8 cellular contexts compared by ENCODE assay signal in genomic region chr19:10654610-10655456, GRCh38. TPM values are rescaled to one million over a fixed set of nuclear protein-coding genes. Genes with fewer than 3 reads are reported as not detected.
DNase-seq lines count a peak whose midpoint lies in the region; ATAC-seq, FAIRE-seq and TF ChIP-seq lines count a peak whose summit lies in the region.

No MANE protein-coding gene starts in this region.

- peak overlapping the region; percentile 97 for H3K4me2 ChIP-seq in PC-9

- DNase-seq in PC-9 (peak in 1 of 2 experiments; percentile 36), head of caudate nucleus (peak in 28 of 42 donors; percentile 15 to 76 (median 50)), pancreas (peak; percentile 56 to 90 (median 72)), uterus (peak; percentile 60 to 61)
- DNase-seq in activated naive CD4-positive, alpha-beta T cell treated with Interleukin-2 at 50 U/mL for 16 hours = peak; percentile 68

- peak; percentile 27 for ATAC-seq in GM18505 (IDR thresholded peaks at IDR 0.05; ENCODE audit: unreplicated experiment)
- peak; percentile 13 for ATAC-seq in HG03442 (IDR thresholded peaks at IDR 0.05; ENCODE audit: unreplicated experiment)
- peak; percentile 2 to 36 (median 9) for ATAC-seq in pancreas

- H3K4me1 ChIP-seq in PC-9 (replicated peaks; ENCODE audit: insufficient read depth) = peaks cover 27% of the 10 kb centered on the region
- peaks cover 4 to 17% (median 8%) of the 10 kb centered on the region in 3 donors for H3K4me1 ChIP-seq in pancreas
- H3K4me1 ChIP-seq in uterus = peaks cover 9% of the 10 kb centered on the region in 2 donors

- intact Hi-C loops in PC-9 (cut with micrococcal nuclease; ENCODE audit: unreplicated experiment) (no loop called here), head of caudate nucleus (cut with DNase I) (loop anchor here (5.0 kb wide), 1 partner anchor 37 kb away; no protein-coding TSS in a partner anchor), pancreas (cut with DNase I) (no loop called here), uterus (cut with DNase I; ENCODE audit: low total_unique reads) (no loop called here)

- H4K20me1 ChIP-seq in PC-9 (ENCODE audit: insufficient read depth) = peaks cover 56% of the 10 kb centered on the region

- TF ChIP-seq CTCF in 22Rv1 (IDR thresholded peaks at IDR 0.05) (no peak), PC-9 (conservative IDR thresholded peaks at IDR 0.05) (no peak), pancreas (IDR thresholded peaks at IDR 0.05) (no peak), uterus (IDR thresholded peaks at IDR 0.05) (no peak)

- H3K4me3 ChIP-seq in PC-9 (peak overlapping the region; percentile 86), pancreas (peak overlapping the region; percentile 84 to 96 (median 94)), uterus (peak overlapping the region; percentile 87 to 95)

- WGBS in pancreas, 2 donors = 0 to 1% methylated on average over 51 to 73 of the region's 73 CpGs

- POLR2A ChIA-PET in PC-9 (lab: Charles Lee; ENCODE audit: unreplicated experiment) = interaction anchor here (0.7 kb wide), 1 partner anchor 7 kb away, joined by 3 read pairs; no protein-coding TSS in a partner anchor

- peaks cover 62% of the 10 kb centered on the region for H3F3A ChIP-seq in PC-9 (ENCODE audit: insufficient read depth, low read depth)

- no peaks in the 10 kb centered on the region for H3K9me2 ChIP-seq in PC-9 (ENCODE audit: insufficient read depth)

- peaks cover 80% of the 10 kb centered on the region for H3K79me2 ChIP-seq in PC-9 (ENCODE audit: low read depth)

- BruUV-seq in PC-9 (replicated peaks; lab: Mats Ljungman, UMichigan) = TSS peak; percentile 37

- CTCF ChIA-PET in PC-9 (lab: Charles Lee) = interaction anchor here (0.7 kb wide), 1 partner anchor 151 kb away, joined by 11 read pairs; no protein-coding TSS in a partner anchor

- TF ChIP-seq POLR2A in GM18505 (IDR thresholded peaks at IDR 0.05; ENCODE audit: borderline replicate concordance, extremely low read depth, insufficient read depth, insufficient read length) = peak; percentile 31
- TF ChIP-seq POLR2A in uterus (IDR thresholded peaks at IDR 0.05) = no peak

- H3K27me3 ChIP-seq in PC-9 (ENCODE audit: insufficient read depth, low read depth) (no peaks in the 10 kb centered on the region), pancreas (no peaks in the 10 kb centered on the region), uterus (no peaks in the 10 kb centered on the region)

- no peak for FAIRE-seq in pancreas (lab: Jason Lieb, UNC)

- no peaks in the 10 kb centered on the region for H3K9me3 ChIP-seq in PC-9 (ENCODE audit: insufficient read depth, low read depth)
- H3K9me3 ChIP-seq in pancreas = no peaks in the 10 kb centered on the region
- no peaks in the 10 kb centered on the region for H3K9me3 ChIP-seq in uterus

- H3K27ac ChIP-seq in 22Rv1 = peak overlapping the region; percentile 95
- H3K27ac ChIP-seq in PC-9 = peak overlapping the region; percentile 82
- H3K27ac ChIP-seq in pancreas = peak overlapping the region; percentile 89 to 97 (median 94)
- H3K27ac ChIP-seq in uterus = peak overlapping the region; percentile 95 to 98

- H3K36me3 ChIP-seq in PC-9 (ENCODE audit: low read depth) (peaks cover 13% of the 10 kb centered on the region; the same call in 1 of the 2 replicates), pancreas (no peaks in the 10 kb centered on the region), uterus (no peaks in the 10 kb centered on the region)

- 0 out of 2 replicates have a peak overlapping the region, but pooled peaks have one; percentile 49 for H2AFZ ChIP-seq in PC-9

RNA-seq across cellular contexts. Expression of gene ILF3, which starts 0.7 kb away (rescaled TPM):
- total RNA-seq in PC-9 (2021) (242 and 326 TPM in 2 replicates), pancreas (100 to 1,000 TPM in 4 of 6 donors, 10 to 100 TPM in 2; 70.5 to 126 (median 109) TPM), uterus (100 to 1,000 TPM in 2 of 4 donors, 10 to 100 TPM in 2; 57.1 to 282 (median 138) TPM)
- polyA plus RNA-seq in pancreas = 100 to 1,000 TPM; 109 to 129 TPM

RNA-seq across cellular contexts. Expression of gene SLC44A2, which starts 29.5 kb away (rescaled TPM):
- total RNA-seq in PC-9 (2021) (205 and 239 TPM in 2 replicates), pancreas (10 to 100 TPM; 32.7 to 69.0 (median 48.4) TPM), uterus (100 to 1,000 TPM in 1 of 4 donors, 10 to 100 TPM in 3; 38.5 to 107 (median 65.8) TPM)
- 10 to 100 TPM; 42.8 to 61.5 TPM for polyA plus RNA-seq in pancreas

RNA-seq across cellular contexts. Expression of gene QTRT1, which starts 46.4 kb away (rescaled TPM):
- total RNA-seq in PC-9 (2021) (31.9 and 41.0 TPM in 2 replicates), pancreas (10 to 100 TPM; 42.5 to 70.7 (median 56.6) TPM), uterus (100 to 1,000 TPM in 1 of 4 donors, 10 to 100 TPM in 3; 35.0 to 311 (median 50.8) TPM)
- polyA plus RNA-seq in pancreas = 100 to 1,000 TPM; 410 to 432 TPM
